Comparison of ENCODE assay signal across 32 cellular contexts in genomic region chr22:28934026-28934425, GRCh38. TPM values are rescaled to one million over a fixed set of nuclear protein-coding genes. Genes with fewer than 3 reads are reported as not detected.
DNase-seq lines count a peak whose midpoint lies in the region; ATAC-seq and TF ChIP-seq lines count a peak whose summit lies in the region.
"Had no signal": no experiment of that assay in that cellular context is flagged by ENCODE, and none has a peak within 500 bp of the region (broad histone marks: within the 10 kb centered on the region; RNA-seq: fewer than 3 reads in every experiment).

No MANE protein-coding gene starts in this region.

- POLR2A ChIA-PET in WTC11 (lab: Charles Lee): no interaction called here

- CTCF ChIA-PET in WTC11 (lab: Charles Lee): interaction anchor here (1.0 to 2.1 kb wide), 4 partner anchors 15 to 107 kb away, joined by 3 to 7 read pairs (median 4); no protein-coding TSS in a partner anchor

- H3K4me1 Mint-ChIP-seq in WTC11 (peaks cover 55% of the 10 kb centered on the region), neural crest cell (peaks cover 73% of the 10 kb centered on the region)
- H3K4me1 Mint-ChIP-seq: activated CD4-positive, alpha-beta T cell treated with anti-CD3 and anti-CD28 coated beads, Interleukin-2, amount 10 ng/mL, durations not matched to agents 24 days and 14 days had no signal

- H3K27me3 Mint-ChIP-seq in WTC11 (ENCODE audit: low read depth) (no peaks in the 10 kb centered on the region), neural crest cell (ENCODE audit: low read depth) (no peaks in the 10 kb centered on the region)

- peak; percentile 93 for DNase-seq in DMS79 (lab: John Stamatoyannopoulos, UW)
- peak; percentile 12 for DNase-seq in NCI-H1105 (lab: John Stamatoyannopoulos, UW)
- DNase-seq in WTC11 (ENCODE audit: low spot score): no peak
- no peak for DNase-seq in neural crest cell (ENCODE audit: low read depth, low spot score)
- no peak for DNase-seq in inferior parietal cortex (ENCODE audit: extremely low spot score)
- DNase-seq in stimulated activated naive CD4-positive, alpha-beta T cell treated with Interleukin-2 at 50 U/mL for 16 hours (lab: John Stamatoyannopoulos, UW): no peak
- DNase-seq in activated CD4-positive, alpha-beta T cell treated with anti-CD3 and anti-CD28 coated beads for 4 hours: no peak
- DNase-seq: activated CD4-positive, alpha-beta T cell treated with anti-CD3 and anti-CD28 coated beads, Interleukin-2, amount 10 ng/mL, durations not matched to agents 24 days and 14 days; activated CD8-positive, alpha-beta memory T cell treated with anti-CD3 and anti-CD28 coated beads for 24 hours; activated T-cell treated with anti-CD3 and anti-CD28 coated beads for 4 hours; DND-41; dorsolateral prefrontal cortex; gastrocnemius medialis; GF-D8; hypothalamus; Karpas-422; NCI-H1930; NCI-H774; nucleus accumbens; SJCRH30; stimulated activated CD4-positive, alpha-beta T cell treated with anti-CD3 and anti-CD28 coated beads, Interleukin-12 subunit alpha, Interleukin-12 subunit beta, amount 100 ng/mL, for 4 hours; stimulated activated CD4-positive, alpha-beta T cell treated with anti-CD3 and anti-CD28 coated beads, Interleukin-2, amount 100 ng/mL, for 48 hours; stomach; SW 1271; T-helper 9 cell; tibial artery; WERI-Rb-1 had no signal

- H3K4me3 Mint-ChIP-seq in WTC11 (no peak overlapping the region), neural crest cell (no peak overlapping the region)
- H3K4me3 Mint-ChIP-seq: activated CD4-positive, alpha-beta T cell treated with anti-CD3 and anti-CD28 coated beads, Interleukin-2, amount 10 ng/mL, durations not matched to agents 24 days and 14 days; memory B cell had no signal

- H3K27ac Mint-ChIP-seq in WTC11 (0 out of 2 replicates have a peak overlapping the region, but pooled peaks have one; percentile 21), neural crest cell (ENCODE audit: unreplicated experiment) (peak overlapping the region; percentile 39)
- H3K27ac Mint-ChIP-seq: activated CD4-positive, alpha-beta T cell treated with anti-CD3 and anti-CD28 coated beads, Interleukin-2, amount 10 ng/mL, durations not matched to agents 24 days and 14 days; activated naive CD4-positive, alpha-beta T cell treated with anti-CD3 and anti-CD28 coated beads, Interleukin-2, amount 50 U/mL, for 72 hours; activated T-helper 2 cell treated with anti-CD3 and anti-CD28 coated beads, Interferon-gamma antibody, Interleukin-2, Interleukin-4, amounts not matched to agents 10 μg/mL and 5 μg/mL and 100 μg/mL, durations not matched to agents 14 hours and 24 hours and 36 hours; memory B cell had no signal

- H3K9me3 Mint-ChIP-seq in WTC11 (no peaks in the 10 kb centered on the region), neural crest cell (no peaks in the 10 kb centered on the region)
- H3K9me3 Mint-ChIP-seq: activated CD4-positive, alpha-beta T cell treated with anti-CD3 and anti-CD28 coated beads, Interleukin-2, amount 10 ng/mL, durations not matched to agents 24 days and 14 days; activated naive CD4-positive, alpha-beta T cell treated with anti-CD3 and anti-CD28 coated beads, Interleukin-2, amount 50 U/mL, for 72 hours; activated T-helper 2 cell treated with anti-CD3 and anti-CD28 coated beads, Interferon-gamma antibody, Interleukin-2, Interleukin-4, amounts not matched to agents 10 μg/mL and 5 μg/mL and 100 μg/mL, durations not matched to agents 14 hours and 24 hours and 36 hours; memory B cell had no signal

- H3K36me3 Mint-ChIP-seq in WTC11: no peaks in the 10 kb centered on the region
- no peaks in the 10 kb centered on the region for H3K36me3 Mint-ChIP-seq in neural crest cell (ENCODE audit: low read depth)
- H3K36me3 Mint-ChIP-seq: memory B cell had no signal

- no peak for TF ChIP-seq CTCF in WTC11 (IDR thresholded peaks at IDR 0.05)
- TF ChIP-seq CTCF in neural crest cell (conservative IDR thresholded peaks at IDR 0.05): no peak

- ATAC-seq in WTC11: no peak
- ATAC-seq: activated naive CD4-positive, alpha-beta T cell treated with anti-CD3 and anti-CD28 coated beads, Interleukin-2, amount 50 U/mL, for 72 hours; gastrocnemius medialis; HCT116; sciatic nerve had no signal

TF ChIP-seq in WTC11, 78 proteins besides CTCF, POLR2A, EP300 and RAD21:
- TF ChIP-seq SP1 (CRISPR knock-in tag; conservative IDR thresholded peaks at IDR 0.05): no peak
- no peak for TF ChIP-seq HMGA2 (CRISPR knock-in tag; IDR thresholded peaks at IDR 0.05)
- no peak for TF ChIP-seq GABPB1 (CRISPR knock-in tag; IDR thresholded peaks at IDR 0.05)
- no peak for TF ChIP-seq SMAD3 (CRISPR knock-in tag; IDR thresholded peaks at IDR 0.05; ENCODE audit: borderline replicate concordance)
- TF ChIP-seq, protein P1, sequence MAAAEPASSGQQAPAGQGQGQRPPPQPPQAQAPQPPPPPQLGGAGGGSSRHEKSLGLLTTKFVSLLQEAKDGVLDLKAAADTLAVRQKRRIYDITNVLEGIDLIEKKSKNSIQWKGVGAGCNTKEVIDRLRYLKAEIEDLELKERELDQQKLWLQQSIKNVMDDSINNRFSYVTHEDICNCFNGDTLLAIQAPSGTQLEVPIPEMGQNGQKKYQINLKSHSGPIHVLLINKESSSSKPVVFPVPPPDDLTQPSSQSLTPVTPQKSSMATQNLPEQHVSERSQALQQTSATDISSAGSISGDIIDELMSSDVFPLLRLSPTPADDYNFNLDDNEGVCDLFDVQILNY (CRISPR knock-in tag; IDR thresholded peaks at IDR 0.05): no peak
- TF ChIP-seq FOXJ3 (CRISPR knock-in tag; IDR thresholded peaks at IDR 0.05; ENCODE audit: borderline replicate concordance): no peak
- no peak for TF ChIP-seq NFYB (CRISPR knock-in tag; conservative IDR thresholded peaks at IDR 0.05; ENCODE audit: low read depth)
- TF ChIP-seq ELF4 (CRISPR knock-in tag; IDR thresholded peaks at IDR 0.05; ENCODE audit: low read depth): no peak
- no peak for TF ChIP-seq NR1H2 (CRISPR knock-in tag; IDR thresholded peaks at IDR 0.05)
- TF ChIP-seq, protein P2, sequence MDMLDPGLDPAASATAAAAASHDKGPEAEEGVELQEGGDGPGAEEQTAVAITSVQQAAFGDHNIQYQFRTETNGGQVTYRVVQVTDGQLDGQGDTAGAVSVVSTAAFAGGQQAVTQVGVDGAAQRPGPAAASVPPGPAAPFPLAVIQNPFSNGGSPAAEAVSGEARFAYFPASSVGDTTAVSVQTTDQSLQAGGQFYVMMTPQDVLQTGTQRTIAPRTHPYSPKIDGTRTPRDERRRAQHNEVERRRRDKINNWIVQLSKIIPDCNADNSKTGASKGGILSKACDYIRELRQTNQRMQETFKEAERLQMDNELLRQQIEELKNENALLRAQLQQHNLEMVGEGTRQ (CRISPR knock-in tag; IDR thresholded peaks at IDR 0.05): no peak
- no peak for TF ChIP-seq NFATC4 (CRISPR knock-in tag; IDR thresholded peaks at IDR 0.05)
- TF ChIP-seq ZNF138 (CRISPR knock-in tag; conservative IDR thresholded peaks at IDR 0.05): no peak
- TF ChIP-seq RORB (CRISPR knock-in tag; IDR thresholded peaks at IDR 0.05): no peak
- no peak for TF ChIP-seq ZNF219 (CRISPR knock-in tag; IDR thresholded peaks at IDR 0.05; ENCODE audit: borderline replicate concordance)
- no peak for TF ChIP-seq ZNF121 (CRISPR knock-in tag; IDR thresholded peaks at IDR 0.05)
- TF ChIP-seq ATF3 (CRISPR knock-in tag; conservative IDR thresholded peaks at IDR 0.05): no peak
- TF ChIP-seq, protein P3, sequence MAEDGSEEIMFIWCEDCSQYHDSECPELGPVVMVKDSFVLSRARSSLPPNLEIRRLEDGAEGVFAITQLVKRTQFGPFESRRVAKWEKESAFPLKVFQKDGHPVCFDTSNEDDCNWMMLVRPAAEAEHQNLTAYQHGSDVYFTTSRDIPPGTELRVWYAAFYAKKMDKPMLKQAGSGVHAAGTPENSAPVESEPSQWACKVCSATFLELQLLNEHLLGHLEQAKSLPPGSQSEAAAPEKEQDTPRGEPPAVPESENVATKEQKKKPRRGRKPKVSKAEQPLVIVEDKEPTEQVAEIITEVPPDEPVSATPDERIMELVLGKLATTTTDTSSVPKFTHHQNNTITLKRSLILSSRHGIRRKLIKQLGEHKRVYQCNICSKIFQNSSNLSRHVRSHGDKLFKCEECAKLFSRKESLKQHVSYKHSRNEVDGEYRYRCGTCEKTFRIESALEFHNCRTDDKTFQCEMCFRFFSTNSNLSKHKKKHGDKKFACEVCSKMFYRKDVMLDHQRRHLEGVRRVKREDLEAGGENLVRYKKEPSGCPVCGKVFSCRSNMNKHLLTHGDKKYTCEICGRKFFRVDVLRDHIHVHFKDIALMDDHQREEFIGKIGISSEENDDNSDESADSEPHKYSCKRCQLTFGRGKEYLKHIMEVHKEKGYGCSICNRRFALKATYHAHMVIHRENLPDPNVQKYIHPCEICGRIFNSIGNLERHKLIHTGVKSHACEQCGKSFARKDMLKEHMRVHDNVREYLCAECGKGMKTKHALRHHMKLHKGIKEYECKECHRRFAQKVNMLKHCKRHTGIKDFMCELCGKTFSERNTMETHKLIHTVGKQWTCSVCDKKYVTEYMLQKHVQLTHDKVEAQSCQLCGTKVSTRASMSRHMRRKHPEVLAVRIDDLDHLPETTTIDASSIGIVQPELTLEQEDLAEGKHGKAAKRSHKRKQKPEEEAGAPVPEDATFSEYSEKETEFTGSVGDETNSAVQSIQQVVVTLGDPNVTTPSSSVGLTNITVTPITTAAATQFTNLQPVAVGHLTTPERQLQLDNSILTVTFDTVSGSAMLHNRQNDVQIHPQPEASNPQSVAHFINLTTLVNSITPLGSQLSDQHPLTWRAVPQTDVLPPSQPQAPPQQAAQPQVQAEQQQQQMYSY (CRISPR knock-in tag; IDR thresholded peaks at IDR 0.05): no peak

RNA-seq across cellular contexts. Expression of gene ZNRF3, which starts 50.7 kb away (rescaled TPM):
- 20.6 to 25.4 TPM (median 21.6 TPM) in 3 replicates for total RNA-seq in WTC11 (2021)
- total RNA-seq in neural crest cell: 18.5 and 18.9 TPM in 2 replicates

Comparison
In these comparisons a context has a peak if more than half of its experiments do, and no peak if none do; other contexts are left out.
1. DNase-seq: peak in DMS79 (single experiment) and NCI-H1105 (single experiment); none in WTC11 (single experiment), neural crest cell (single experiment), inferior parietal cortex (single experiment), stimulated activated naive CD4-positive, alpha-beta T cell treated with Interleukin-2 at 50 U/mL for 16 hours (single experiment) and activated CD4-positive, alpha-beta T cell treated with anti-CD3 and anti-CD28 coated beads for 4 hours (0 of 2).